In the genomic region with DNA sequence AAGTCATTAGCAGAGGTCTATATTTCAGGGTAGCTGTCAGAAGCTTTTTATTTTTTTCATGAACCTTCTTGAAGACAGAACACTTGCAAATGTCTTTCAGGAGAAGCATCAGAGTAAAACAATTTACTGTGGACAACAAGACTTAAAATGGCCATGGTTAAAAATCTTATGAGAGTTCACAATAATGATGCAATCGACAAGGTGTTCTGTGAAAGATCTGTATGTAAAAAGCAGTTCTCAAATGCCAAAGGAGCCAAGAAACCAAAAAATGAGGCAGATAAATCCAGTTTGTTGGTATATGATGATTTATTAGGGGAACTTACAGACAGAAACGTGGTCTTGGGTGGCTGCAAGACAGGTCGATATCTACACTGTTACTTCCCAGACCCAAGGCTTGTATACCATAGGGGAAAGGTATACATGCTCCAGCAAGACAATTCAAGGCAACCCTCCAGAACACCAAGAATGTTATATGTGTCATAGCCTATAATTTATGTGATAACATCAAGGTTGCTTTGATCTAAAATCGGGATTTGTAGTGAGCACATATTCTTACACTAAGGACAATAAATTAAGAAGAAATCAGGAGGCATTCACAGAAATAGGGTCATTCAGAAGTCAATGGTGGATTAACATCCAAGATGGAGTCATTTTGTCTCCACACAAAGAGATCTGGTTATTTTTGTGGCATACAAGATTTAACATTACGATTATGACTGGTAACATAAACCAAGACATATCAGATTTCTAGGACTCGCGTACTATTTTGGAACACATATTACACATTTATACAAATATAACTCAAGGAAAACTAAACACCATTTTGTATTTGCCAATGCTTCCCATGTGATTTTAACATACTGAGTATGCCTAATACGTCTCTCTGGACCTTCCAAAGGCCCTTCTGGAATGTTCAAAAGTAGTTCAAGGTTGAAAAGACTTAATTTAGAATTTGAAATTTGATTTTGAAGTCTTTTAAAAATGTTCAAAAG, we compare ENCODE assay signal across 19 cellular contexts.
DNase-seq lines count a peak whose midpoint lies in the region; ATAC-seq and TF ChIP-seq lines count a peak whose summit lies in the region.
"Had no signal": no experiment of that assay in that cellular context is flagged by ENCODE, and none has a peak within 500 bp of the region (broad histone marks: within the 10 kb centered on the region; RNA-seq: fewer than 3 reads in every experiment).

No MANE protein-coding gene starts in this region.

- no peak overlapping the region for H3K4me3 ChIP-seq in SK-N-SH (ENCODE audit: low read depth in 2 of 2, low read length in 1 of 2)
- H3K4me3 ChIP-seq in Panc1 (ENCODE audit: low read depth in 2 of 2, low read length in 2 of 2), result no peak overlapping the region
- no peak overlapping the region for H3K4me3 ChIP-seq in fibroblast of the aortic adventitia (ENCODE audit: low read depth, low read length)
- H3K4me3 ChIP-seq in uterus, result no peak overlapping the region
- no peak overlapping the region for H3K4me3 ChIP-seq in breast epithelium

- no peaks in the 10 kb centered on the region for H3K9me2 ChIP-seq in SK-N-SH

- no peak for DNase-seq in SK-N-SH
- DNase-seq in Panc1 (ENCODE audit: low read depth, low spot score), result no peak
- peak; percentile 35 for DNase-seq in fibroblast of the aortic adventitia (ENCODE audit: low read depth)
- no peak for DNase-seq in uterus
- no peak for DNase-seq in breast epithelium (ENCODE audit: low spot score in 2 of 2)
- DNase-seq in sciatic nerve (ENCODE audit: low spot score), result no peak
- DNase-seq: BE2C; Calu3; CD4-positive, alpha-beta T cell; DMS79; HCEC 1CT; KG1; NCI-H146; NCI-H2081 treated with DMSO at 0.1 percent for 48 hours; NCI-H524 treated with DMSO at 0.1 percent for 48 hours; RPMI8226 had no signal

- TF ChIP-seq CTCF in SK-N-SH (IDR thresholded peaks at IDR 0.05), result no peak
- no peak for TF ChIP-seq CTCF in Panc1 (IDR thresholded peaks at IDR 0.05)
- TF ChIP-seq CTCF in fibroblast of the aortic adventitia (IDR thresholded peaks at IDR 0.05; ENCODE audit: insufficient read depth, low read length), result no peak
- TF ChIP-seq CTCF in uterus (IDR thresholded peaks at IDR 0.05), result no peak
- TF ChIP-seq CTCF in breast epithelium (IDR thresholded peaks at IDR 0.05), result no peak

- H3K27ac ChIP-seq in SK-N-SH (ENCODE audit: low read depth in 2 of 2, low read length in 1 of 2) (no peak overlapping the region; a peak in 1 of 4 replicates), Panc1 (ENCODE audit: low read length) (peak overlapping the region; percentile 13; the same call in 1 of the 2 replicates), uterus (peak overlapping the region; percentile 43 to 52), breast epithelium (no peak overlapping the region)
- H3K27ac ChIP-seq: 22Rv1 had no signal

- no peak for TF ChIP-seq POLR2A in uterus (IDR thresholded peaks at IDR 0.05)
- no peak for TF ChIP-seq POLR2A in breast epithelium (IDR thresholded peaks at IDR 0.05)

- POLR2A ChIA-PET in SK-N-SH (lab: Yijun Ruan, JAX) (no interaction called here), Panc1 (lab: Charles Lee) (no interaction called here)

- ATAC-seq in SK-N-SH treated with all-trans-retinoic acid at 6 μM for 48 hours (peak; percentile 36; the same call in 1 of the 3 replicates), Panc1 (no peak), HG02610 (IDR thresholded peaks at IDR 0.05; ENCODE audit: unreplicated experiment) (no peak), sciatic nerve (no peak)

- no peak for TF ChIP-seq EP300 in SK-N-SH (IDR thresholded peaks at IDR 0.05; ENCODE audit: borderline replicate concordance in 1 of 2, low read depth in 1 of 2, low read length in 1 of 2)

- H3K4me2 ChIP-seq in SK-N-SH, result no peak overlapping the region

- intact Hi-C loops in Panc1 (cut with micrococcal nuclease; ENCODE audit: unreplicated experiment) (no loop called here), uterus (cut with DNase I; ENCODE audit: low total_unique reads) (no loop called here), breast epithelium (cut with DNase I; ENCODE audit: low total_unique reads) (no loop called here), sciatic nerve (cut with DNase I) (no loop called here)

- no peaks in the 10 kb centered on the region; a peak in 1 of 4 replicates for H3K4me1 ChIP-seq in SK-N-SH (ENCODE audit: control insufficient read depth in 1 of 2, insufficient read depth in 2 of 2, low read depth in 1 of 2, low read length in 1 of 2)
- H3K4me1 ChIP-seq in Panc1 (ENCODE audit: control insufficient read depth, insufficient read depth, low read length), result no peaks in the 10 kb centered on the region
- no peaks in the 10 kb centered on the region for H3K4me1 ChIP-seq in uterus
- H3K4me1 ChIP-seq in breast epithelium, result no peaks in the 10 kb centered on the region
- H3K4me1 ChIP-seq: BE2C had no signal

- WGBS in SK-N-SH (ENCODE audit: low lambda C conversion rate), result 86% methylated on average over 8 of the region's 8 CpGs

- no peaks in the 10 kb centered on the region for H3F3A ChIP-seq in SK-N-SH (replicated peaks; ENCODE audit: insufficient read depth)

- no peak overlapping the region for H2AFZ ChIP-seq in SK-N-SH (ENCODE audit: low read depth)

- H3K9me3 ChIP-seq in SK-N-SH, result no peaks in the 10 kb centered on the region
- no peaks in the 10 kb centered on the region for H3K9me3 ChIP-seq in Panc1 (ENCODE audit: control insufficient read depth, insufficient read depth, low read depth, low read length)
- H3K9me3 ChIP-seq in uterus, result no peaks in the 10 kb centered on the region
- H3K9me3 ChIP-seq in breast epithelium, result no peaks in the 10 kb centered on the region
- H3K9me3 ChIP-seq: BE2C had no signal

- no peaks in the 10 kb centered on the region for H3K27me3 ChIP-seq in SK-N-SH (ENCODE audit: insufficient read depth)
- H3K27me3 ChIP-seq in Panc1 (ENCODE audit: control insufficient read depth, insufficient read depth, low read length), result no peaks in the 10 kb centered on the region
- no peaks in the 10 kb centered on the region for H3K27me3 ChIP-seq in uterus
- no peaks in the 10 kb centered on the region for H3K27me3 ChIP-seq in breast epithelium
- H3K27me3 ChIP-seq: BE2C had no signal

- H3K36me3 ChIP-seq in SK-N-SH (replicated peaks in 1 of 2; ENCODE audit: control insufficient read depth in 1 of 2, insufficient read depth in 2 of 2, low read length in 1 of 2), result peaks cover 0 to 7% of the 10 kb centered on the region in 2 experiments
- no peaks in the 10 kb centered on the region for H3K36me3 ChIP-seq in Panc1 (ENCODE audit: control insufficient read depth, insufficient read depth, low read length)
- no peaks in the 10 kb centered on the region for H3K36me3 ChIP-seq in uterus
- no peaks in the 10 kb centered on the region for H3K36me3 ChIP-seq in breast epithelium
- H3K36me3 ChIP-seq: BE2C had no signal

- no peak overlapping the region for H3K9ac ChIP-seq in SK-N-SH

- no peak for TF ChIP-seq RAD21 in SK-N-SH (IDR thresholded peaks at IDR 0.05; ENCODE audit: low read length)

- TSS peak; percentile 15 for BruUV-seq in Panc1 (replicated peaks; lab: Mats Ljungman, UMichigan)

- in situ Hi-C loops in Panc1 (cut with HindIII; ENCODE audit: low pct_unique_long_range_greater_than_20kb, low sequenced_read_pairs), result no loop called here

- H3K79me2 ChIP-seq in SK-N-SH (ENCODE audit: insufficient read depth), result no peaks in the 10 kb centered on the region

- H4K20me1 ChIP-seq in SK-N-SH (ENCODE audit: insufficient read depth), result no peaks in the 10 kb centered on the region

- CTCF ChIA-PET in SK-N-SH (lab: Yijun Ruan, JAX), result interaction anchor here (0.6 to 2.2 kb wide), 3 partner anchors 9 to 45 kb away, joined by 3 to 13 read pairs (median 4); no protein-coding TSS in a partner anchor
- CTCF ChIA-PET in Panc1 (lab: Charles Lee), result no interaction called here

TF ChIP-seq in SK-N-SH treated with all-trans-retinoic acid at 6 μM for 48 hours, 23 proteins besides CTCF, POLR2A, EP300 and RAD21:
- TF ChIP-seq ISL1 (CRISPR knock-in tag; IDR thresholded peaks at IDR 0.05) (peak; percentile 16; the same call in 1 of the 2 replicates), CSDC2 (CRISPR knock-in tag; IDR thresholded peaks at IDR 0.05) (0 out of 2 replicates have a peak, but pooled peaks have one; percentile 53), ZC3H10 (CRISPR knock-in tag; IDR thresholded peaks at IDR 0.05) (no peak), TOX (CRISPR knock-in tag; IDR thresholded peaks at IDR 0.05; ENCODE audit: borderline replicate concordance) (peak; percentile 59; the same call in 1 of the 2 replicates)

TF ChIP-seq in SK-N-SH, 30 proteins besides CTCF, POLR2A, EP300 and RAD21 (continues in another document):
- TF ChIP-seq MXI1 (IDR thresholded peaks at IDR 0.05; ENCODE audit: low read depth, low read length), result no peak
- TF ChIP-seq SMC3 (IDR thresholded peaks at IDR 0.05; ENCODE audit: low read depth, low read length), result no peak
- TF ChIP-seq, protein P1, sequence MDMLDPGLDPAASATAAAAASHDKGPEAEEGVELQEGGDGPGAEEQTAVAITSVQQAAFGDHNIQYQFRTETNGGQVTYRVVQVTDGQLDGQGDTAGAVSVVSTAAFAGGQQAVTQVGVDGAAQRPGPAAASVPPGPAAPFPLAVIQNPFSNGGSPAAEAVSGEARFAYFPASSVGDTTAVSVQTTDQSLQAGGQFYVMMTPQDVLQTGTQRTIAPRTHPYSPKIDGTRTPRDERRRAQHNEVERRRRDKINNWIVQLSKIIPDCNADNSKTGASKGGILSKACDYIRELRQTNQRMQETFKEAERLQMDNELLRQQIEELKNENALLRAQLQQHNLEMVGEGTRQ (IDR thresholded peaks at IDR 0.05; ENCODE audit: borderline replicate concordance, low read depth, low read length), result no peak
- TF ChIP-seq GABPA (IDR thresholded peaks at IDR 0.05; ENCODE audit: low read depth), result no peak
- no peak for TF ChIP-seq RXRA (IDR thresholded peaks at IDR 0.05; ENCODE audit: borderline replicate concordance, low read depth)
- TF ChIP-seq FOXM1 (IDR thresholded peaks at IDR 0.05; ENCODE audit: low read depth), result no peak
- TF ChIP-seq TCF12 (IDR thresholded peaks at IDR 0.05), result no peak
- TF ChIP-seq POLR2AphosphoS5 (IDR thresholded peaks at IDR 0.05; ENCODE audit: low read depth, low read length), result no peak
- TF ChIP-seq, protein P2, sequence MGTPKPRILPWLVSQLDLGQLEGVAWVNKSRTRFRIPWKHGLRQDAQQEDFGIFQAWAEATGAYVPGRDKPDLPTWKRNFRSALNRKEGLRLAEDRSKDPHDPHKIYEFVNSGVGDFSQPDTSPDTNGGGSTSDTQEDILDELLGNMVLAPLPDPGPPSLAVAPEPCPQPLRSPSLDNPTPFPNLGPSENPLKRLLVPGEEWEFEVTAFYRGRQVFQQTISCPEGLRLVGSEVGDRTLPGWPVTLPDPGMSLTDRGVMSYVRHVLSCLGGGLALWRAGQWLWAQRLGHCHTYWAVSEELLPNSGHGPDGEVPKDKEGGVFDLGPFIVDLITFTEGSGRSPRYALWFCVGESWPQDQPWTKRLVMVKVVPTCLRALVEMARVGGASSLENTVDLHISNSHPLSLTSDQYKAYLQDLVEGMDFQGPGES (IDR thresholded peaks at IDR 0.05; ENCODE audit: low read depth, low read length), result no peak
- no peak for TF ChIP-seq FOXJ3 (CRISPR knock-in tag; IDR thresholded peaks at IDR 0.05)
- TF ChIP-seq RCOR1 (IDR thresholded peaks at IDR 0.05; ENCODE audit: low read length), result no peak
- TF ChIP-seq TEAD4 (IDR thresholded peaks at IDR 0.05; ENCODE audit: borderline replicate concordance, insufficient read depth), result no peak
- TF ChIP-seq RFX5 (IDR thresholded peaks at IDR 0.05; ENCODE audit: low read length), result no peak

Comparison
In these comparisons a context has a peak if more than half of its experiments do, and no peak if none do; other contexts are left out.
1. H3K27ac ChIP-seq: peak in Panc1 (single experiment) and uterus (2 of 2); none in SK-N-SH (0 of 2) and breast epithelium (0 of 2).